Comparison of ENCODE assay signal across 8 cellular contexts in genomic region chr1:1889847-1890505, GRCh38. TPM values are rescaled to one million over a fixed set of nuclear protein-coding genes. Genes with fewer than 3 reads are reported as not detected.
A peak's percentile ranks its signal among the peaks of the same experiment; 100 is the strongest.
DNase-seq lines count a peak whose midpoint lies in the region; ATAC-seq, FAIRE-seq and TF ChIP-seq lines count a peak whose summit lies in the region.

No MANE protein-coding gene starts in this region.

- CTCF ChIA-PET in BJ (lab: Yijun Ruan, JAX), result no interaction called here

- no peaks in the 10 kb centered on the region for H3K9me3 Mint-ChIP-seq in immature natural killer cell

- H3K27me3 ChIP-seq in BJ (ENCODE audit: control insufficient read depth, insufficient read depth, low read length) (no peaks in the 10 kb centered on the region), breast epithelium (no peaks in the 10 kb centered on the region)

- peak overlapping the region; percentile 89 for H3K4me3 ChIP-seq in BJ (ENCODE audit: low read depth, low read length)
- H3K4me3 ChIP-seq in breast epithelium, result peak overlapping the region; percentile 84 to 99 (median 88)

- TF ChIP-seq CTCF in BJ (IDR thresholded peaks at IDR 0.05; ENCODE audit: insufficient read depth, low read depth, low read length) (no peak), breast epithelium (IDR thresholded peaks at IDR 0.05) (peak in 1 of 3 donors; percentile 7)

- DNase-seq in BJ (ENCODE audit: low read depth) (no peak), GM19239 (ENCODE audit: insufficient read length, low spot score) (peak; percentile 70), T-helper 1 cell (peak in 3 of 5 donors; percentile 35 to 39 (median 36)), breast epithelium (ENCODE audit: low spot score in 2 of 2) (no peak), immature natural killer cell (peak; percentile 49 to 67 (median 56)), cerebellar nuclear complex (lab: John Stamatoyannopoulos, UW) (no peak)
- peak; percentile 41 for DNase-seq in stimulated activated CD4-positive, alpha-beta T cell treated with anti-CD3 and anti-CD28 coated beads, Interleukin-1b, Interleukin-23, amount 100 ng/mL, for 48 hours

- peak; percentile 22 for ATAC-seq in HG03457 (IDR thresholded peaks at IDR 0.05; ENCODE audit: unreplicated experiment)

- POLR2A ChIA-PET in BJ (lab: Charles Lee), result no interaction called here

- H3K9me3 ChIP-seq in breast epithelium, result no peaks in the 10 kb centered on the region

- peaks cover 53 to 54% of the 10 kb centered on the region in 2 donors for H3K4me1 Mint-ChIP-seq in immature natural killer cell

- peak overlapping the region; percentile 78 to 89 (median 85) for H3K4me3 Mint-ChIP-seq in immature natural killer cell

- H3K27ac ChIP-seq in breast epithelium, result peak overlapping the region; percentile 93 to 99

- peaks cover 7 to 28% (median 11%) of the 10 kb centered on the region in 3 donors for H3K27me3 Mint-ChIP-seq in immature natural killer cell (ENCODE audit: low read depth in 3 of 3)

- no peaks in the 10 kb centered on the region for H3K36me3 ChIP-seq in BJ (ENCODE audit: control insufficient read depth, insufficient read depth, low read length)
- no peaks in the 10 kb centered on the region for H3K36me3 ChIP-seq in breast epithelium

- H3K4me1 ChIP-seq in breast epithelium, result peaks cover 4 to 20% of the 10 kb centered on the region in 2 donors

- peak overlapping the region; percentile 82 to 94 (median 86) for H3K27ac Mint-ChIP-seq in immature natural killer cell

- peak; percentile 72 for FAIRE-seq in GM19239 (lab: Jason Lieb, UNC)

- intact Hi-C loops in breast epithelium (cut with DNase I; ENCODE audit: low total_unique reads), result no loop called here

- no peak for TF ChIP-seq POLR2A in breast epithelium (IDR thresholded peaks at IDR 0.05)

- H3K36me3 Mint-ChIP-seq in immature natural killer cell, result no peaks in the 10 kb centered on the region

RNA-seq across cellular contexts. Expression of gene GNB1, which starts 0.9 kb away (rescaled TPM):
- polyA plus RNA-seq in BJ (2011; rRNA removed) (487 and 566 TPM in 2 replicates), immature natural killer cell (100 to 1,000 TPM in 1 of 3 donors, 10 to 100 TPM in 2; 53.4 to 111 (median 98.7) TPM)
- 455 and 593 TPM in 2 replicates for polyA minus RNA-seq in BJ (2011; rRNA and poly(A)+ RNA removed)
- total RNA-seq in breast epithelium, result 100 to 1,000 TPM; 108 to 138 (median 123) TPM

RNA-seq across cellular contexts. Expression of gene CALML6, which starts 25.1 kb away (rescaled TPM):
- polyA plus RNA-seq in BJ (2011; rRNA removed) (0.31 and 0.45 TPM in 2 replicates), immature natural killer cell (not detected)
- polyA minus RNA-seq in BJ (2011; rRNA and poly(A)+ RNA removed), result 0.47 TPM in 1 of 2 replicates, not detected in the other
- 1 to 10 TPM in 1 of 3 donors, under 1 TPM in 1, not detected in 1; 0.33 to 1.2 TPM for total RNA-seq in breast epithelium

RNA-seq across cellular contexts. Expression of gene TMEM52, which starts 29.1 kb away (rescaled TPM):
- polyA plus RNA-seq in BJ (2011; rRNA removed) (0.28 and 1.0 TPM in 2 replicates), immature natural killer cell (under 1 TPM in 1 of 3 donors, not detected in 2; 0.18 TPM)
- 0.38 and 0.87 TPM in 2 replicates for polyA minus RNA-seq in BJ (2011; rRNA and poly(A)+ RNA removed)
- 1 to 10 TPM in 2 of 3 donors, not detected in 1; 1.6 to 2.9 TPM for total RNA-seq in breast epithelium

Comparison
In these comparisons a context has a peak if more than half of its experiments do, and no peak if none do; other contexts are left out.
1. DNase-seq: peak in GM19239 (single experiment), T-helper 1 cell (3 of 5), immature natural killer cell (3 of 3) and stimulated activated CD4-positive, alpha-beta T cell treated with anti-CD3 and anti-CD28 coated beads, Interleukin-1b, Interleukin-23, amount 100 ng/mL, for 48 hours (single experiment); none in BJ (single experiment), breast epithelium (0 of 2) and cerebellar nuclear complex (0 of 2).